In the genomic region with DNA sequence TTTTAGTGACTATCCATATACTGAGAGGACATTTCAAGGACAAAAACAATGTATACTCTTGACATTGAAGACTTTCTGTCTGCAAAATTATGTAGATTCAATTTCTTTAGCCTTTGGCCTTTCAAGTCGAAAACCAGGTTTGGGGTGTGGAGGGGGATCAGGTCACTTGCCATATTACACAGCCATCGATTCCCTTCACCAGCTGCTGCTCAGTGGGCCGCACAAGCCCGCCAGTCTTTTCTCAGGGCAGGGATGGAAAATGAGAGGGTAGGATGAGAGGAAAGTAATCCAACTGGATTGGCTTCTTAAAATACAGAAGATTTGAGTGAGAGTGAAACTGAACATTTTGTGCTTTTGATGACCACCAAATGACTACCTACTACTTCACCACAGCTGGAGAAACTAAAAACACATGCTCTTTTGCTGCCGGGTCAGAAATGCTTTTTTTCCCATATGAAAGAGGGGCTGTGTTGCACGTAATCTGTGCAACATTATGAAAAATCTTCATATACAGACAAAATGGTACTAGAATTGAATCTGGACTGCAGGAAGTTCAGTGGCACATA, we compare ENCODE assay signal across 22 cellular contexts. TPM values are rescaled to one million over a fixed set of nuclear protein-coding genes. Genes with fewer than 3 reads are reported as not detected.
DNase-seq lines count a peak whose midpoint lies in the region; ATAC-seq and TF ChIP-seq lines count a peak whose summit lies in the region.
"Had no signal": no experiment of that assay in that cellular context is flagged by ENCODE, and none has a peak within 500 bp of the region (broad histone marks: within the 10 kb centered on the region; RNA-seq: fewer than 3 reads in every experiment).

No MANE protein-coding gene starts in this region.

- no peak for TF ChIP-seq POLR2A in gastrocnemius medialis (IDR thresholded peaks at IDR 0.05)

- no peak overlapping the region for H2AFZ ChIP-seq in ACC112 (ENCODE audit: low read length, unreplicated experiment)

- H3K36me3 ChIP-seq in ACC112 (ENCODE audit: insufficient read depth, low read length) (no peaks in the 10 kb centered on the region), gastrocnemius medialis (peaks cover 0 to 9% of the 10 kb centered on the region in 2 donors)
- H3K36me3 ChIP-seq: adrenal gland, suprapubic skin had no signal

- H3K27me3 Mint-ChIP-seq in HFFc6 (ENCODE audit: insufficient read depth) = no peaks in the 10 kb centered on the region; the same call in 1 of the 2 replicates
- H3K27me3 Mint-ChIP-seq: activated CD8-positive, alpha-beta T cell treated with anti-CD3 and anti-CD28 coated beads for 36 hours had no signal

- H3K36me3 Mint-ChIP-seq in HFFc6 (ENCODE audit: low read depth) = peaks cover 27% of the 10 kb centered on the region

- H3K4me1 ChIP-seq in ACC112 (ENCODE audit: control insufficient read depth, insufficient read depth, low read length, unreplicated experiment) (peaks cover 41% of the 10 kb centered on the region), gastrocnemius medialis (peaks cover 38 to 41% of the 10 kb centered on the region in 2 donors)

- peak overlapping the region; percentile 94 for H3K4me3 Mint-ChIP-seq in HFFc6
- H3K4me3 Mint-ChIP-seq: activated CD8-positive, alpha-beta T cell treated with anti-CD3 and anti-CD28 coated beads for 36 hours; CD8-positive, alpha-beta memory T cell; mesothelial cell of epicardium had no signal

- TF ChIP-seq CTCF in HFFc6 (IDR thresholded peaks at IDR 0.05) (no peak), foreskin fibroblast (IDR thresholded peaks at IDR 0.05; ENCODE audit: low read depth, low read length) (no peak), gastrocnemius medialis (IDR thresholded peaks at IDR 0.05 in 4 of 5, conservative IDR thresholded peaks at IDR 0.05 in 1 of 5) (no peak)

- peak overlapping the region; percentile 39 for H3K27ac ChIP-seq in ACC112 (ENCODE audit: low read depth, low read length)
- peak overlapping the region; percentile 84 to 92 (median 84) for H3K27ac ChIP-seq in gastrocnemius medialis
- H3K27ac ChIP-seq: adrenal gland, suprapubic skin had no signal

- H3K27ac Mint-ChIP-seq in HFFc6 = peak overlapping the region; percentile 82
- H3K27ac Mint-ChIP-seq: activated CD8-positive, alpha-beta T cell treated with anti-CD3 and anti-CD28 coated beads for 36 hours; mesothelial cell of epicardium had no signal

- H3K79me2 ChIP-seq in ACC112 (ENCODE audit: control insufficient read depth, insufficient read depth, low read length, unreplicated experiment) = peaks cover 7% of the 10 kb centered on the region

- H3K9me3 ChIP-seq in gastrocnemius medialis = no peaks in the 10 kb centered on the region
- H3K9me3 ChIP-seq: adrenal gland, suprapubic skin had no signal

- H3K4me3 ChIP-seq in ACC112 (ENCODE audit: low read depth, low read length) (no peak overlapping the region), foreskin fibroblast (ENCODE audit: low read depth in 1 of 2, low read length in 2 of 2) (peak overlapping the region; percentile 40 to 50), gastrocnemius medialis (peak overlapping the region; percentile 47 to 62 (median 56))
- H3K4me3 ChIP-seq: adrenal gland, dorsolateral prefrontal cortex, GM12878, suprapubic skin had no signal

- DNase-seq in HFFc6 (no peak), foreskin fibroblast (peak in 1 of 2 donors; percentile 60), gastrocnemius medialis (no peak), ACHN (no peak)
- DNase-seq: activated CD8-positive, alpha-beta T cell treated with anti-CD3 and anti-CD28 coated beads for 36 hours; activated T-cell treated with anti-CD3 and anti-CD28 coated beads, Interleukin-2, amount 50 U/mL, for 1 hour; adrenal gland; CD8-positive, alpha-beta memory T cell; DMS53; dorsolateral prefrontal cortex; left colon; NCI-H1105 treated with DMSO at 0.1 percent for 48 hours; NCI-H510A treated with DMSO at 0.1 percent for 48 hours; SW 1271 had no signal

- ATAC-seq in gastrocnemius medialis = no peak
- no peak for ATAC-seq in HG02678 (IDR thresholded peaks at IDR 0.05; ENCODE audit: unreplicated experiment)
- ATAC-seq in GM21360 (IDR thresholded peaks at IDR 0.05; ENCODE audit: unreplicated experiment) = no peak
- no peak for ATAC-seq in GM18907 (IDR thresholded peaks at IDR 0.05; ENCODE audit: unreplicated experiment)
- ATAC-seq: activated CD4-positive, CD25-positive, alpha-beta regulatory T cell treated with anti-CD3 and anti-CD28 coated beads, Interleukin-2, amount 50 U/mL, for 24 hours; activated CD8-positive, alpha-beta T cell treated with anti-CD3 and anti-CD28 coated beads for 36 hours; GM12878; left colon had no signal

- no peaks in the 10 kb centered on the region for H3K9me3 Mint-ChIP-seq in HFFc6
- H3K9me3 Mint-ChIP-seq: activated CD8-positive, alpha-beta T cell treated with anti-CD3 and anti-CD28 coated beads for 36 hours; CD8-positive, alpha-beta memory T cell had no signal

- intact Hi-C loops in gastrocnemius medialis (cut with DNase I; ENCODE audit: low total_unique reads) = loop anchor here (2.0 kb wide), 1 partner anchor 18 kb away; no protein-coding TSS in a partner anchor

- no peaks in the 10 kb centered on the region for H3K27me3 ChIP-seq in ACC112 (ENCODE audit: insufficient read depth, low read length)
- no peaks in the 10 kb centered on the region for H3K27me3 ChIP-seq in gastrocnemius medialis
- H3K27me3 ChIP-seq: adrenal gland, suprapubic skin had no signal

- H3K4me1 Mint-ChIP-seq in HFFc6 (ENCODE audit: low read depth) = peaks cover 77% of the 10 kb centered on the region

- in situ Hi-C loops in gastrocnemius medialis (cut with MboI; ENCODE audit: low sequenced_read_pairs in 4 of 4) = no loop called here
- in situ Hi-C loops in ACHN (cut with HindIII; ENCODE audit: low pct_ligation_motif_present, low pct_unique_long_range_greater_than_20kb, low sequenced_read_pairs) = no loop called here

RNA-seq across cellular contexts. Expression of gene FHL1, which starts 51.4 kb away (rescaled TPM):
- total RNA-seq in HFFc6 (2021; fragmentation: NEBNext Ultra II Directional; extraction: Animal tissue kit (Norgen Biotek cat#: 25700)) = 100 to 1,000 TPM; 409 to 808 (median 455) TPM
- total RNA-seq in gastrocnemius medialis = 1,000 to 10,000 TPM; 2,023 to 8,069 (median 7,102) TPM

RNA-seq across cellular contexts. Expression of gene MAP7D3, which starts 52.4 kb away (rescaled TPM):
- 10 to 100 TPM; 26.9 to 30.5 (median 28.7) TPM for total RNA-seq in HFFc6 (2021; fragmentation: NEBNext Ultra II Directional; extraction: Animal tissue kit (Norgen Biotek cat#: 25700))
- total RNA-seq in gastrocnemius medialis = 10 to 100 TPM; 10.5 to 26.1 (median 13.9) TPM
